ENCODE assay signal across 28 cellular contexts in the genomic region with DNA sequence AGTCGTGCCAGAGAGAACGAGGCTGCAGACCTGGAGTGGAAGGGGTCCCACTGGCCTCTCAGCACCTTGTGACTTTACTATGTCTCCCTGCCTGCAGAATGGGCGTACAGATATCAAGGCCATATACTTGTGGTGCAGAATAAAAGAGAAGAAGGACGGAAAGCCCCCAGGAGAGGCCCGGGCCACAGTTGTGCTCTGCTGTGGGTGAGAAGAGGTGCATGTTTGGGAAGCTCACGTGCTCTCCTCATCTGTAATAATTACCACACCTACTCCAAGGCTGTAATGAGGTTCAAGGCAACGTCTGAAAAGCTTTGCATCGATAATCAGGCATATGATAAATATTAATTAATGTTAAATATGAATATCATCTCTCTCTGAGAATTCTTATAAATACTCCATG. TPM values are rescaled to one million over a fixed set of nuclear protein-coding genes. Genes with fewer than 3 reads are reported as not detected.
DNase-seq lines count a peak whose midpoint lies in the region; ATAC-seq, FAIRE-seq and TF ChIP-seq lines count a peak whose summit lies in the region.
"Had no signal": no experiment of that assay in that cellular context is flagged by ENCODE, and none has a peak within 500 bp of the region (broad histone marks: within the 10 kb centered on the region; RNA-seq: fewer than 3 reads in every experiment).

No MANE protein-coding gene starts in this region.

- H3K36me3 ChIP-seq in GM06990 (ENCODE audit: control insufficient read depth, insufficient read depth, low read length): peaks cover 3% of the 10 kb centered on the region
- H3K36me3 ChIP-seq in astrocyte (ENCODE audit: insufficient read depth, low read length): no peaks in the 10 kb centered on the region
- no peaks in the 10 kb centered on the region for H3K36me3 ChIP-seq in gastrocnemius medialis
- H3K36me3 ChIP-seq: sigmoid colon had no signal

- H3K4me3 Mint-ChIP-seq in HFFc6 (peak overlapping the region; percentile 76; the same call in 1 of the 2 replicates), astrocyte (ENCODE audit: unreplicated experiment) (no peak overlapping the region)
- H3K4me3 Mint-ChIP-seq: activated naive CD8-positive, alpha-beta T cell; type B pancreatic cell had no signal

- H3K27ac ChIP-seq in astrocyte (ENCODE audit: low read depth, low read length) (peak overlapping the region; percentile 82), gastrocnemius medialis (peak overlapping the region in 3 of 4 donors; percentile 73 to 78 (median 73)), coronary artery (no peak overlapping the region)
- H3K27ac ChIP-seq: KMS-11 had no signal

- no peak for TF ChIP-seq POLR2A in gastrocnemius medialis (IDR thresholded peaks at IDR 0.05)

- H3K9me3 Mint-ChIP-seq in HFFc6: peaks cover 8% of the 10 kb centered on the region; the same call in 1 of the 2 replicates
- H3K9me3 Mint-ChIP-seq in astrocyte (ENCODE audit: unreplicated experiment): no peaks in the 10 kb centered on the region

- H3K9ac ChIP-seq in astrocyte (ENCODE audit: low read length): peak overlapping the region; percentile 15
- H3K9ac ChIP-seq: KMS-11 had no signal

- H3K27me3 Mint-ChIP-seq in HFFc6 (ENCODE audit: insufficient read depth) (peaks cover 1% of the 10 kb centered on the region; the same call in 1 of the 2 replicates), astrocyte (ENCODE audit: low read depth, unreplicated experiment) (peaks cover 3% of the 10 kb centered on the region)

- peaks cover 4% of the 10 kb centered on the region for H3K79me2 ChIP-seq in astrocyte (ENCODE audit: insufficient read depth, low read length)

- peaks cover 63% of the 10 kb centered on the region for H3K4me1 Mint-ChIP-seq in HFFc6 (ENCODE audit: low read depth)
- H3K4me1 Mint-ChIP-seq in astrocyte (ENCODE audit: low read depth, unreplicated experiment): peaks cover 56% of the 10 kb centered on the region

- H2AFZ ChIP-seq in astrocyte (ENCODE audit: low read depth, low read length): no peak overlapping the region

- H3K4me1 ChIP-seq in astrocyte (ENCODE audit: insufficient read depth, low read length): peaks cover 39% of the 10 kb centered on the region
- H3K4me1 ChIP-seq in gastrocnemius medialis: peaks cover 42 to 67% of the 10 kb centered on the region in 2 donors

- DNase-seq in GM06990 (ENCODE audit: extremely low read depth, insufficient read length) (no peak), HFFc6 (no peak), astrocyte (ENCODE audit: low read depth) (no peak), gastrocnemius medialis (no peak), NCI-H1092 treated with DMSO at 0.1 percent for 48 hours (lab: John Stamatoyannopoulos, UW) (no peak), NCI-H1930 (lab: John Stamatoyannopoulos, UW) (no peak), coronary artery (ENCODE audit: low spot score) (no peak)
- DNase-seq: activated effector memory CD4-positive, alpha-beta T cell treated with anti-CD3 and anti-CD28 coated beads, Interleukin-2, amount 50 U/mL, for 16 hours; activated T-cell treated with anti-CD3 and anti-CD28 coated beads, Interleukin-2, amount 50 U/mL, for 1 hour; C1 segment of cervical spinal cord; Caco-2; DMS79 treated with DMSO at 0.1 percent for 48 hours; effector CD8-positive, alpha-beta T cell; H7; NCI-H1417 treated with DMSO at 0.1 percent for 48 hours; NCI-H2081 treated with DMSO at 0.1 percent for 48 hours; NCI-H774; sigmoid colon; stimulated activated CD4-positive, alpha-beta T cell treated with anti-CD3 and anti-CD28 coated beads, Interleukin-4, amount 100 ng/mL, for 24 hours; SW 1271 had no signal

- H3K27ac Mint-ChIP-seq in HFFc6 (peak overlapping the region; percentile 95), astrocyte (ENCODE audit: unreplicated experiment) (no peak overlapping the region)
- H3K27ac Mint-ChIP-seq: activated naive CD8-positive, alpha-beta T cell; progenitor cell of endocrine pancreas; type B pancreatic cell had no signal

- no peak overlapping the region for H3K4me2 ChIP-seq in astrocyte (ENCODE audit: low read length)
- H3K4me2 ChIP-seq: KMS-11 had no signal

- H3K36me3 Mint-ChIP-seq in HFFc6 (ENCODE audit: low read depth): peaks cover 34% of the 10 kb centered on the region
- peaks cover 3% of the 10 kb centered on the region for H3K36me3 Mint-ChIP-seq in astrocyte (ENCODE audit: low read depth, unreplicated experiment)
- H3K36me3 Mint-ChIP-seq: type B pancreatic cell had no signal

- H3K4me3 ChIP-seq in GM06990 (replicated peaks; ENCODE audit: low read depth, low read length) (peak overlapping the region; percentile 5; the same call in 1 of the 2 replicates), astrocyte (ENCODE audit: insufficient read depth, low read depth, low read length) (no peak overlapping the region), gastrocnemius medialis (no peak overlapping the region), coronary artery (no peak overlapping the region)
- H3K4me3 ChIP-seq: sigmoid colon had no signal

- intact Hi-C loops in gastrocnemius medialis (cut with DNase I; ENCODE audit: low total_unique reads): loop anchor here (5.0 to 10.0 kb wide), 2 partner anchors 67 to 190 kb away; no protein-coding TSS in a partner anchor

- no peak for FAIRE-seq in astrocyte (lab: Jason Lieb, UNC)
- FAIRE-seq: colon, islet of Langerhans had no signal

- H3K27me3 ChIP-seq in GM06990 (replicated peaks; ENCODE audit: control insufficient read depth, insufficient read depth, low read length) (no peaks in the 10 kb centered on the region), astrocyte (ENCODE audit: insufficient read depth, low read length) (no peaks in the 10 kb centered on the region), gastrocnemius medialis (no peaks in the 10 kb centered on the region)
- H3K27me3 ChIP-seq: sigmoid colon had no signal

- no peak for TF ChIP-seq CTCF in GM06990 (IDR thresholded peaks at IDR 0.05; ENCODE audit: insufficient read depth, low read length, poor library complexity, severe bottlenecking)
- no peak for TF ChIP-seq CTCF in HFFc6 (IDR thresholded peaks at IDR 0.05)
- no peak for TF ChIP-seq CTCF in astrocyte (IDR thresholded peaks at IDR 0.05; ENCODE audit: insufficient read depth, low read depth, low read length)
- no peak for TF ChIP-seq CTCF in gastrocnemius medialis (IDR thresholded peaks at IDR 0.05 in 4 of 5, conservative IDR thresholded peaks at IDR 0.05 in 1 of 5)
- no peak for TF ChIP-seq CTCF in coronary artery (IDR thresholded peaks at IDR 0.05)

- no peaks in the 10 kb centered on the region for H3K9me3 ChIP-seq in astrocyte (ENCODE audit: insufficient read depth, low read depth, low read length)
- no peaks in the 10 kb centered on the region for H3K9me3 ChIP-seq in gastrocnemius medialis
- H3K9me3 ChIP-seq: Caco-2 had no signal

- in situ Hi-C loops in gastrocnemius medialis (cut with MboI; ENCODE audit: low sequenced_read_pairs in 4 of 4): no loop called here

- no peak for ATAC-seq in gastrocnemius medialis
- no peak for ATAC-seq in HG03108 (IDR thresholded peaks at IDR 0.05; ENCODE audit: unreplicated experiment)
- ATAC-seq: left lobe of liver had no signal

- H4K20me1 ChIP-seq in astrocyte (ENCODE audit: insufficient read depth, low read length): no peaks in the 10 kb centered on the region

RNA-seq across cellular contexts. Expression of a gene that starts 58.0 kb away (rescaled TPM):
- total RNA-seq in HFFc6 (2021; fragmentation: NEBNext Ultra II Directional; extraction: Animal tissue kit (Norgen Biotek cat#: 25700)): 100 to 1,000 TPM; 128 to 144 (median 129) TPM
- total RNA-seq in astrocyte (24.5 and 27.3 TPM in 2 replicates), gastrocnemius medialis (10 to 100 TPM; 26.5 to 50.2 (median 43.8) TPM)

Comparison
In these comparisons a context has a peak if more than half of its experiments do, and no peak if none do; other contexts are left out.
1. H3K27ac ChIP-seq: peak in astrocyte (single experiment) and gastrocnemius medialis (3 of 4); none in coronary artery (0 of 2).